In the genomic region with DNA sequence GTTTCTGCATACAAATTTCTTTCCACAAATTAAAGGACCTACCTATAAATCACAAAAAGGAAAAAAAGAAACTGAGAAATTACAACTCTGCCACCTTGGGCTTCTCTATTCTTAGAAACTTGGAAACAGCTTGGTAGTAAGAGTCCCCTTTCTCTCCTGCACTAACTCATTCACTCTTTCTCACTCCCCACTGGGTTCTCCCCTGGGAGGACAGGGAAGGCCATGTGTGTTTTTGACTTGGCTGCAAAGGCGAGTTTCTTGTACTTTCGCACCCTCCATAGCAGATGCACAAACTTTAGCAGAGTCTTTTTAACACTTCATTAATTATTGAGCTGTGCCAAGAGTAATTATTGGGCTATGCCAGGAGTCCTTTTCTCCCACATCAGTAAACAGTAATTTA, we compare ENCODE assay signal across 15 cellular contexts.
"Had no signal": no experiment of that assay in that cellular context is flagged by ENCODE, and none has a peak within 500 bp of the region (broad histone marks: within the 10 kb centered on the region; RNA-seq: fewer than 3 reads in every experiment).

No MANE protein-coding gene starts in this region.

- DNase-seq: activated CD4-positive, alpha-beta T cell treated with anti-CD3 and anti-CD28 coated beads for 4 hours; activated CD8-positive, alpha-beta memory T cell treated with anti-CD3 and anti-CD28 coated beads, Interleukin-2, amount 50 U/mL, for 48 hours; activated CD8-positive, alpha-beta T cell treated with anti-CD3 and anti-CD28 coated beads, Interleukin-2, amount 10 ng/mL, durations not matched to agents 7 days and 5 days; activated naive CD4-positive, alpha-beta T cell; aorta; esophagus squamous epithelium; foreskin fibroblast; glutamatergic neuron; immature natural killer cell; left cardiac atrium; small intestine; WERI-Rb-1 had no signal

- H3K27ac Mint-ChIP-seq: activated CD8-positive, alpha-beta T cell treated with anti-CD3 and anti-CD28 coated beads, Interleukin-2, amount 10 ng/mL, durations not matched to agents 7 days and 5 days; activated T-helper 1 cell treated with anti-CD3 and anti-CD28 coated beads, Interleukin-12 subunit alpha, Interleukin-12 subunit beta, Interleukin-2, Interleukin-4 antibody, amounts not matched to agents 30 ng/mL and 10 ng/mL and 1 ng/mL, durations not matched to agents 14 hours and 24 hours and 36 hours; immature natural killer cell had no signal

- H3K9me3 ChIP-seq: vagina had no signal

- H3K27me3 ChIP-seq: esophagus squamous epithelium, vagina had no signal

- H3K27ac ChIP-seq: esophagus squamous epithelium, parathyroid adenoma, vagina, WERI-Rb-1 had no signal

- H3K4me3 Mint-ChIP-seq: activated CD8-positive, alpha-beta T cell treated with anti-CD3 and anti-CD28 coated beads, Interleukin-2, amount 10 ng/mL, durations not matched to agents 7 days and 5 days; activated T-helper 1 cell treated with anti-CD3 and anti-CD28 coated beads, Interleukin-12 subunit alpha, Interleukin-12 subunit beta, Interleukin-2, Interleukin-4 antibody, amounts not matched to agents 30 ng/mL and 10 ng/mL and 1 ng/mL, durations not matched to agents 14 hours and 24 hours and 36 hours; immature natural killer cell had no signal

- ATAC-seq: activated CD8-positive, alpha-beta T cell treated with anti-CD3 and anti-CD28 coated beads, Interleukin-2, amount 10 ng/mL, durations not matched to agents 7 days and 5 days; left cardiac atrium had no signal

- H3K9ac ChIP-seq: parathyroid adenoma had no signal

- H3K4me1 Mint-ChIP-seq: immature natural killer cell had no signal

- H3K4me1 ChIP-seq: vagina had no signal

- H3K4me3 ChIP-seq: esophagus squamous epithelium, vagina had no signal

- H3K36me3 ChIP-seq: esophagus squamous epithelium, vagina, WERI-Rb-1 had no signal
